In genomic region chr1:71312545-71312944, GRCh38 we compare ENCODE assay signal across 20 cellular contexts.
DNase-seq lines count a peak whose midpoint lies in the region; ATAC-seq, FAIRE-seq and TF ChIP-seq lines count a peak whose summit lies in the region.
"Had no signal": no experiment of that assay in that cellular context is flagged by ENCODE, and none has a peak within 500 bp of the region (broad histone marks: within the 10 kb centered on the region; RNA-seq: fewer than 3 reads in every experiment).

No MANE protein-coding gene starts in this region.

- H3K4me3 Mint-ChIP-seq in activated naive CD8-positive, alpha-beta T cell treated with anti-CD3 and anti-CD28 coated beads, Interleukin-2, amount 50 U/mL, for 24 hours: no peak overlapping the region
- H3K4me3 Mint-ChIP-seq: CD14-positive monocyte had no signal

- CTCF ChIA-PET in HepG2 (lab: Yijun Ruan, JAX; ENCODE audit: low intra/inter-chr PET ratio, low total read pairs) (no interaction called here), endothelial cell of umbilical vein (lab: Charles Lee) (no interaction called here)

- H3K27me3 ChIP-seq in right lobe of liver (no peaks in the 10 kb centered on the region), HepG2 (ENCODE audit: control insufficient read depth in 1 of 2, insufficient read depth in 2 of 2, low read length in 2 of 2) (no peaks in the 10 kb centered on the region), MG63 (no peaks in the 10 kb centered on the region), endothelial cell of umbilical vein (ENCODE audit: control insufficient read depth in 2 of 2, insufficient read depth in 2 of 2, low read length in 2 of 2) (no peaks in the 10 kb centered on the region)
- H3K27me3 ChIP-seq: SJSA1 had no signal

- no peaks in the 10 kb centered on the region for H3K27me3 Mint-ChIP-seq in activated naive CD8-positive, alpha-beta T cell treated with anti-CD3 and anti-CD28 coated beads, Interleukin-2, amount 50 U/mL, for 24 hours

- WGBS in right lobe of liver (ENCODE audit: insufficient coverage, low coverage, low lambda C conversion rate, missing lambda C conversion rate): 29% methylated on average over 2 of the region's 2 CpGs
- WGBS in HepG2 (ENCODE audit: low lambda C conversion rate): 4% methylated on average over 2 of the region's 2 CpGs

- H3K4me1 ChIP-seq in right lobe of liver (no peaks in the 10 kb centered on the region), HepG2 (ENCODE audit: insufficient read depth, low read length) (no peaks in the 10 kb centered on the region), endothelial cell of umbilical vein (ENCODE audit: control insufficient read depth, extremely low read depth, insufficient read depth, low read length) (peaks cover 4% of the 10 kb centered on the region)
- H3K4me1 ChIP-seq: SJSA1 had no signal

- dilution Hi-C loops in endothelial cell of umbilical vein (cut with MboI; ENCODE audit: extremely low pct_ligation_motif_present, low sequenced_read_pairs): no loop called here

- TF ChIP-seq POLR2A in right lobe of liver (IDR thresholded peaks at IDR 0.05) (no peak), HepG2 (IDR thresholded peaks at IDR 0.05; ENCODE audit: insufficient read depth in 1 of 2, low read depth in 2 of 2, low read length in 2 of 2) (no peak), endothelial cell of umbilical vein (IDR thresholded peaks at IDR 0.05; ENCODE audit: low read depth, low read length) (no peak)

- no peaks in the 10 kb centered on the region for H3K9me1 ChIP-seq in endothelial cell of umbilical vein (replicated peaks; ENCODE audit: control insufficient read depth, extremely low read depth, insufficient read depth, low read length)

- ATAC-seq in right lobe of liver: no peak
- ATAC-seq in HepG2: no peak
- no peak for ATAC-seq in activated naive CD8-positive, alpha-beta T cell treated with anti-CD3 and anti-CD28 coated beads, Interleukin-2, amount 50 U/mL, for 24 hours
- ATAC-seq in GM19324 (IDR thresholded peaks at IDR 0.05; ENCODE audit: low FRiP score, unreplicated experiment): no peak
- ATAC-seq: PC-3 had no signal

- FAIRE-seq in HepG2 (lab: Jason Lieb, UNC) (no peak), endothelial cell of umbilical vein (lab: Jason Lieb, UNC) (no peak)
- FAIRE-seq: GM19239 had no signal

- TF ChIP-seq CTCF in right lobe of liver (IDR thresholded peaks at IDR 0.05): no peak
- no peak for TF ChIP-seq CTCF in HepG2 (CRISPR knock-in tag; IDR thresholded peaks at IDR 0.05)
- no peak for TF ChIP-seq CTCF in endothelial cell of umbilical vein (IDR thresholded peaks at IDR 0.05; ENCODE audit: extremely low read depth in 1 of 2, insufficient read depth in 1 of 2, low read depth in 1 of 2, low read length in 2 of 2)

- BruUV-seq in HepG2 (replicated peaks; lab: Mats Ljungman, UMichigan) (no TSS peak), endothelial cell of umbilical vein (replicated peaks; lab: Mats Ljungman, UMichigan) (no TSS peak)

- DNase-seq in right lobe of liver (no peak), HepG2 (ENCODE audit: low spot score) (no peak), MG63 (no peak), endothelial cell of umbilical vein (ENCODE audit: low read depth, low spot score) (no peak), occipital lobe (lab: John Stamatoyannopoulos, UW) (no peak), NCI-H2196 (lab: John Stamatoyannopoulos, UW; ENCODE audit: unreplicated experiment) (no peak)
- DNase-seq in activated naive CD8-positive, alpha-beta T cell treated with anti-CD3 and anti-CD28 coated beads, Interleukin-2, amount 50 U/mL, for 24 hours: no peak
- DNase-seq: AML-193, DMS 273 treated with DMSO at 0.1 percent for 48 hours, H7, KG1, NCI-H1105 treated with DMSO at 0.1 percent for 48 hours, NCI-H1694 treated with DMSO at 0.1 percent for 48 hours, NCI-H446 treated with DMSO at 0.1 percent for 48 hours, NCI-H748 treated with DMSO at 0.1 percent for 48 hours, PC-3 had no signal

- no peak overlapping the region for H3K9ac ChIP-seq in HepG2 (ENCODE audit: insufficient read depth, low read depth, low read length)
- H3K9ac ChIP-seq in endothelial cell of umbilical vein (replicated peaks; ENCODE audit: extremely low read depth, insufficient read depth, low read length): peak overlapping the region; percentile 9

- H3K4me3 ChIP-seq in right lobe of liver (peak overlapping the region in 2 of 3 donors; percentile 5 to 9), HepG2 (replicated peaks in 1 of 3; ENCODE audit: insufficient read depth in 1 of 3, low read depth in 2 of 3, low read length in 3 of 3) (no peak overlapping the region), MG63 (peak overlapping the region; percentile 9), endothelial cell of umbilical vein (replicated peaks in 1 of 3; ENCODE audit: insufficient read depth in 1 of 3, low read depth in 1 of 3, low read length in 3 of 3) (no peak overlapping the region)
- H3K4me3 ChIP-seq: SJSA1 had no signal

- no peak overlapping the region for H3K4me2 ChIP-seq in HepG2 (ENCODE audit: low read depth, low read length)
- H3K4me2 ChIP-seq in endothelial cell of umbilical vein (ENCODE audit: insufficient read depth, low read length): peak overlapping the region; percentile 55

- TF ChIP-seq EP300 in HepG2 (IDR thresholded peaks at IDR 0.05; ENCODE audit: low read depth in 2 of 2, low read length in 2 of 2) (no peak), HepG2 (CRISPR knock-in tag; IDR thresholded peaks at IDR 0.05; ENCODE audit: borderline replicate concordance) (no peak)

- H3K79me2 ChIP-seq in HepG2 (ENCODE audit: insufficient read depth, low read length): no peaks in the 10 kb centered on the region
- H3K79me2 ChIP-seq in endothelial cell of umbilical vein (ENCODE audit: control insufficient read depth, insufficient read depth, low read length): no peaks in the 10 kb centered on the region

- POLR2A ChIA-PET in HepG2 (lab: Yijun Ruan, JAX): no interaction called here
- POLR2A ChIA-PET in endothelial cell of umbilical vein (lab: Charles Lee): no interaction called here

- no peaks in the 10 kb centered on the region for H3K4me1 Mint-ChIP-seq in activated naive CD8-positive, alpha-beta T cell treated with anti-CD3 and anti-CD28 coated beads, Interleukin-2, amount 50 U/mL, for 24 hours
- H3K4me1 Mint-ChIP-seq: CD14-positive monocyte had no signal

- no peak overlapping the region for H3K27ac Mint-ChIP-seq in activated naive CD8-positive, alpha-beta T cell treated with anti-CD3 and anti-CD28 coated beads, Interleukin-2, amount 50 U/mL, for 24 hours
- H3K27ac Mint-ChIP-seq: CD14-positive monocyte had no signal

- H3K36me3 ChIP-seq in right lobe of liver: no peaks in the 10 kb centered on the region
- no peaks in the 10 kb centered on the region for H3K36me3 ChIP-seq in HepG2 (replicated peaks in 1 of 2; ENCODE audit: control insufficient read depth in 1 of 2, insufficient read depth in 2 of 2, low read length in 2 of 2)
- H3K36me3 ChIP-seq in MG63: no peaks in the 10 kb centered on the region
- no peaks in the 10 kb centered on the region for H3K36me3 ChIP-seq in endothelial cell of umbilical vein (ENCODE audit: control insufficient read depth in 2 of 2, extremely low read depth in 1 of 2, insufficient read depth in 2 of 2, low read length in 2 of 2)
- H3K36me3 ChIP-seq: SJSA1 had no signal

- H3K9me3 Mint-ChIP-seq in activated naive CD8-positive, alpha-beta T cell treated with anti-CD3 and anti-CD28 coated beads, Interleukin-2, amount 50 U/mL, for 24 hours: peaks cover 11% of the 10 kb centered on the region

- in situ Hi-C loops in HepG2 (cut with HindIII; ENCODE audit: extremely low pct_ligation_motif_present, low pct_unique_long_range_greater_than_20kb): no loop called here

- H3K9me3 ChIP-seq in right lobe of liver (no peaks in the 10 kb centered on the region), HepG2 (ENCODE audit: low read length) (peaks cover 67% of the 10 kb centered on the region), MG63 (no peaks in the 10 kb centered on the region), endothelial cell of umbilical vein (replicated peaks; ENCODE audit: control insufficient read depth, insufficient read depth, low read length) (no peaks in the 10 kb centered on the region)
- H3K9me3 ChIP-seq: SJSA1 had no signal

- intact Hi-C loops in right lobe of liver (cut with DNase I) (no loop called here), HepG2 (cut with micrococcal nuclease; ENCODE audit: unreplicated experiment) (no loop called here), endothelial cell of umbilical vein (cut with micrococcal nuclease) (no loop called here)

- H3K36me3 Mint-ChIP-seq in activated naive CD8-positive, alpha-beta T cell treated with anti-CD3 and anti-CD28 coated beads, Interleukin-2, amount 50 U/mL, for 24 hours (ENCODE audit: low read depth): no peaks in the 10 kb centered on the region
- H3K36me3 Mint-ChIP-seq: CD14-positive monocyte had no signal

- H3K27ac ChIP-seq in right lobe of liver: no peak overlapping the region
- H3K27ac ChIP-seq in HepG2 (ENCODE audit: extremely low read length, insufficient read depth, low read length): no peak overlapping the region
- H3K27ac ChIP-seq in endothelial cell of umbilical vein (ENCODE audit: insufficient read depth, low read depth, low read length): no peak overlapping the region
- H3K27ac ChIP-seq: SJSA1 had no signal

- no peak overlapping the region for H2AFZ ChIP-seq in HepG2 (ENCODE audit: low read length)
- peak overlapping the region; percentile 41 for H2AFZ ChIP-seq in endothelial cell of umbilical vein (ENCODE audit: low read depth, low read length)

- H4K20me1 ChIP-seq in HepG2 (ENCODE audit: insufficient read depth, low read length) (no peaks in the 10 kb centered on the region), endothelial cell of umbilical vein (replicated peaks; ENCODE audit: control insufficient read depth, extremely low read depth, insufficient read depth, low read length) (no peaks in the 10 kb centered on the region)

- no peak for TF ChIP-seq RAD21 in HepG2 (CRISPR knock-in tag; IDR thresholded peaks at IDR 0.05)

TF ChIP-seq in HepG2, 621 proteins besides CTCF, POLR2A, EP300 and RAD21:
- no peak for TF ChIP-seq HMG20B (CRISPR knock-in tag; conservative IDR thresholded peaks at IDR 0.05)
- no peak for TF ChIP-seq TMF1 (CRISPR knock-in tag; IDR thresholded peaks at IDR 0.05; ENCODE audit: low read depth)
- TF ChIP-seq ZIK1 (CRISPR knock-in tag; IDR thresholded peaks at IDR 0.05; ENCODE audit: borderline replicate concordance, low read depth): no peak

TF ChIP-seq in endothelial cell of umbilical vein, 7 proteins besides CTCF, POLR2A, EP300 and RAD21 (continues in another document):
- TF ChIP-seq GATA2 (IDR thresholded peaks at IDR 0.05; ENCODE audit: insufficient read depth, insufficient read length, low read depth, low read length) (no peak), POLR2AphosphoS5 (IDR thresholded peaks at IDR 0.05; ENCODE audit: insufficient read depth, low read depth, low read length) (no peak), MYC (IDR thresholded peaks at IDR 0.05; ENCODE audit: low read depth, low read length) (no peak), MAX (IDR thresholded peaks at IDR 0.05; ENCODE audit: insufficient read depth, insufficient read length) (no peak), EZH2 (IDR thresholded peaks at IDR 0.05; ENCODE audit: borderline replicate concordance, low read depth, low read length, severe bottlenecking) (no peak), JUN (IDR thresholded peaks at IDR 0.05; ENCODE audit: borderline replicate concordance, insufficient read depth, insufficient read length, low read depth) (no peak)

Comparison
In these comparisons a context has a peak if more than half of its experiments do, and no peak if none do; other contexts are left out.
1. H3K4me3 ChIP-seq: peak in right lobe of liver (2 of 3) and MG63 (single experiment); none in HepG2 (0 of 3) and endothelial cell of umbilical vein (0 of 3).